In the genomic region with DNA sequence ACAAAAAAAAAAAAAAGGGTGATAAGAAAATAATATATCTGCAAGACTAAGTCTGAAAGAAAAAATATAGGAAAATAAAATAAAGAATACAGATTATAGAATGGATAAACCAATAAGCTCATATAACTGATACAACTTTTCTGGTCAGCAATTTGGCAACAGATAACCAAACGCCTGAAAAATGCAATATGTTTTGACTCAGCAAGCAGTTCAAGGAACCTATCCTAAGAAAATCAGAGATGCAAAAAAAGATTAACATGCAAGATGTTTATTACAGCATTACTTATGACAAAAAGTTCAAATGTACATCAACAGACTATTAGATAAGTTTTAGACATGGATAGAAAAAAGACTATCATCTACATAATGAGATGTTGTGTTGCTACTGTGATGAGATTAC, we compare ENCODE assay signal across 34 cellular contexts.
"Had no signal": no experiment of that assay in that cellular context is flagged by ENCODE, and none has a peak within 500 bp of the region (broad histone marks: within the 10 kb centered on the region; RNA-seq: fewer than 3 reads in every experiment).

No MANE protein-coding gene starts in this region.

- DNase-seq: Karpas-422, Kasumi-1, MG63, MM.1S, MV-4-11, NCI-H1048, NCI-H1092, NCI-H1092 treated with DMSO at 0.1 percent for 48 hours, NCI-H1105, NCI-H1105 treated with DMSO at 0.1 percent for 48 hours, NCI-H1417, NCI-H1417 treated with DMSO at 0.1 percent for 48 hours, NCI-H1436, NCI-H1436 treated with DMSO at 0.1 percent for 48 hours, NCI-H146, NCI-H1694, NCI-H1694 treated with DMSO at 0.1 percent for 48 hours, NCI-H187, NCI-H187 treated with DMSO at 0.1 percent for 48 hours, NCI-H1930, NCI-H2029, NCI-H2029 treated with DMSO at 0.1 percent for 48 hours, NCI-H2081, NCI-H2081 treated with DMSO at 0.1 percent for 48 hours, NCI-H2107, NCI-H2171, NCI-H2171 treated with DMSO at 0.1 percent for 48 hours, NCI-H2227 treated with DMSO at 0.1 percent for 48 hours, NCI-H226, NCI-H345, NCI-H446, NCI-H446 treated with DMSO at 0.1 percent for 48 hours, NCI-H510A, NCI-H510A treated with DMSO at 0.1 percent for 48 hours had no signal
